ENCODE assay signal across 8 cellular contexts in genomic region chr2:40448476-40449079, GRCh38. TPM values are rescaled to one million over a fixed set of nuclear protein-coding genes. Genes with fewer than 3 reads are reported as not detected.
DNase-seq lines count a peak whose midpoint lies in the region; ATAC-seq, FAIRE-seq and TF ChIP-seq lines count a peak whose summit lies in the region.

No MANE protein-coding gene starts in this region.

- H3K9ac ChIP-seq in skeletal muscle satellite cell (ENCODE audit: low read depth, low read length) = no peak overlapping the region

- ATAC-seq in GM19035 (IDR thresholded peaks at IDR 0.05; ENCODE audit: unreplicated experiment) = no peak

- no peak for TF ChIP-seq POLR2A in H54 (IDR thresholded peaks at IDR 0.05; ENCODE audit: low read depth, low read length)

- no peaks in the 10 kb centered on the region; the same call in 1 of the 2 replicates for H3K36me3 ChIP-seq in BE2C
- peaks cover 13% of the 10 kb centered on the region for H3K36me3 ChIP-seq in skeletal muscle satellite cell (ENCODE audit: insufficient read depth, low read length)

- H3K4me1 ChIP-seq in BE2C (peaks cover 8% of the 10 kb centered on the region; the same call in 1 of the 2 replicates), skeletal muscle satellite cell (ENCODE audit: control insufficient read depth, insufficient read depth, low read length) (peaks cover 27% of the 10 kb centered on the region)

- DNase-seq in BE2C (peak; percentile 58), H54 (ENCODE audit: insufficient read length, low spot score) (no peak), NCI-H526 treated with DMSO at 0.1 percent for 48 hours (lab: John Stamatoyannopoulos, UW) (peak; percentile 6), epithelial cell of esophagus (ENCODE audit: low read depth) (peak; percentile 51), cerebellar nuclear complex (lab: John Stamatoyannopoulos, UW) (no peak)
- DNase-seq in activated T-cell treated with anti-CD3 and anti-CD28 coated beads, Interleukin-2, amount 50 U/mL, for 1 hour = no peak

- H3K9me3 ChIP-seq in BE2C (no peaks in the 10 kb centered on the region), skeletal muscle satellite cell (replicated peaks; ENCODE audit: low read length) (no peaks in the 10 kb centered on the region)

- TF ChIP-seq CTCF in BE2C (IDR thresholded peaks at IDR 0.05; ENCODE audit: low read depth, low read length) = peak; percentile 92
- TF ChIP-seq CTCF in epithelial cell of esophagus (IDR thresholded peaks at IDR 0.05; ENCODE audit: insufficient read depth, low read depth, low read length, missing control alignments) = peak; percentile 66

- no peaks in the 10 kb centered on the region for H3K27me3 ChIP-seq in BE2C
- H3K27me3 ChIP-seq in skeletal muscle satellite cell (ENCODE audit: control insufficient read depth, insufficient read depth, low read length) = no peaks in the 10 kb centered on the region

- peak overlapping the region; percentile 95 for H3K4me2 ChIP-seq in skeletal muscle satellite cell (ENCODE audit: low read length)

- H3K4me3 ChIP-seq in BE2C (ENCODE audit: low read depth, low read length) (no peak overlapping the region), epithelial cell of esophagus (ENCODE audit: low read length) (no peak overlapping the region), skeletal muscle satellite cell (ENCODE audit: low read length) (no peak overlapping the region)

- FAIRE-seq in H54 (lab: Jason Lieb, UNC) = peak; percentile 57

RNA-seq across cellular contexts. Expression of gene SLC8A1, which starts 3.3 kb away (rescaled TPM):
- polyA plus RNA-seq in BE2C (2012; ENCODE audit: insufficient read depth, insufficient read length, low read depth) = 3.1 TPM
- total RNA-seq in skeletal muscle satellite cell (2012; rRNA removed) = 22.9 and 24.1 TPM in 2 replicates

Comparison
In these comparisons a context has a peak if more than half of its experiments do, and no peak if none do; other contexts are left out.
1. DNase-seq: peak in BE2C (single experiment), NCI-H526 treated with DMSO at 0.1 percent for 48 hours (single experiment) and epithelial cell of esophagus (single experiment); none in H54 (single experiment), cerebellar nuclear complex (0 of 2) and activated T-cell treated with anti-CD3 and anti-CD28 coated beads, Interleukin-2, amount 50 U/mL, for 1 hour (single experiment).